Comparison of ENCODE assay signal across 8 cellular contexts in the genomic region with DNA sequence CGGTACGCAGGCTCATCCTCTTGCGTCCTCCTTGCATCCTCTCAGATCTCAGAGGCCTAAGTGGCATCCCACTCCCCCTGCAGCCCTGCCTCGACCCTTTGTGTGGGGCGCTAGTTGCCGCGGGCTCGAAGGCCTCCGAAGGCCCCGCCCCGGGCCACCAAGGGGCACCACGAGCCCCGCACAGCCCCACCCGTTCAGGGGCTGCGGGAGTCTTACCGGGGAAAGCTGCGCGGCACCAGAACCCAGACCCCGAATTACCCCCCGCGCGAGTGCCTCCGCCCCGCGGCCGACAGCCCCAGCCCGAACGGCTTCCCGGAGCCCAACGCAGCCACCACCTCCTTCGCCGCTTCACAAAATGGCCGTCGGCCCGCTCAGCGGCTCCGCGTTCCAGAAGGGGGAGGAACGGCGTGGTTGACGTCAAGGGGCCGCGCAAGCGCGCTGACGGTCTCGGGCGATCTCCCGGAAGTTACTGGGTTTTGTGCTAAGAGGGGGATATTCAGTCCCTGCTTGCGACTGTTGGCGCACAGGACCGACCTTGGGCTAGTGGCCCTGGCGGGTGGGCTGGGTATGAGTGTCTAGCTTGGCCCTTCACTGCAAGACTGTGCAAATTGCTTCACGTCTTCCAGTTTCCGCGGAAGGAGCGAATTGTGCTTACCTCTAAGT. TPM values are rescaled to one million over a fixed set of nuclear protein-coding genes. Genes with fewer than 3 reads are reported as not detected.
DNase-seq lines count a peak whose midpoint lies in the region; ATAC-seq and TF ChIP-seq lines count a peak whose summit lies in the region.

A gene (minus strand): TSS at position 357 of the 663 bp plus-strand sequence. CDS start 31,977 bp downstream, outside the sequence.
A gene with protein sequence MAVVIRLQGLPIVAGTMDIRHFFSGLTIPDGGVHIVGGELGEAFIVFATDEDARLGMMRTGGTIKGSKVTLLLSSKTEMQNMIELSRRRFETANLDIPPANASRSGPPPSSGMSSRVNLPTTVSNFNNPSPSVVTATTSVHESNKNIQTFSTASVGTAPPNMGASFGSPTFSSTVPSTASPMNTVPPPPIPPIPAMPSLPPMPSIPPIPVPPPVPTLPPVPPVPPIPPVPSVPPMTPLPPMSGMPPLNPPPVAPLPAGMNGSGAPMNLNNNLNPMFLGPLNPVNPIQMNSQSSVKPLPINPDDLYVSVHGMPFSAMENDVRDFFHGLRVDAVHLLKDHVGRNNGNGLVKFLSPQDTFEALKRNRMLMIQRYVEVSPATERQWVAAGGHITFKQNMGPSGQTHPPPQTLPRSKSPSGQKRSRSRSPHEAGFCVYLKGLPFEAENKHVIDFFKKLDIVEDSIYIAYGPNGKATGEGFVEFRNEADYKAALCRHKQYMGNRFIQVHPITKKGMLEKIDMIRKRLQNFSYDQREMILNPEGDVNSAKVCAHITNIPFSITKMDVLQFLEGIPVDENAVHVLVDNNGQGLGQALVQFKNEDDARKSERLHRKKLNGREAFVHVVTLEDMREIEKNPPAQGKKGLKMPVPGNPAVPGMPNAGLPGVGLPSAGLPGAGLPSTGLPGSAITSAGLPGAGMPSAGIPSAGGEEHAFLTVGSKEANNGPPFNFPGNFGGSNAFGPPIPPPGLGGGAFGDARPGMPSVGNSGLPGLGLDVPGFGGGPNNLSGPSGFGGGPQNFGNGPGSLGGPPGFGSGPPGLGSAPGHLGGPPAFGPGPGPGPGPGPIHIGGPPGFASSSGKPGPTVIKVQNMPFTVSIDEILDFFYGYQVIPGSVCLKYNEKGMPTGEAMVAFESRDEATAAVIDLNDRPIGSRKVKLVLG (minus strand): TSS at position 357 of the 663 bp plus-strand sequence. CDS start 9,578 bp downstream, outside the sequence.

- H2AFZ ChIP-seq in PC-3 (ENCODE audit: low read length): peak within 1 kb of the TSS; percentile 91

- peaks cover 44% of the 10 kb centered on the region for H4K20me1 ChIP-seq in PC-3 (ENCODE audit: low read length)

- H3K27me3 ChIP-seq in PC-3 (ENCODE audit: low read length): no peaks in the 10 kb centered on the region

- POLR2A ChIA-PET in PC-3 (lab: Charles Lee; ENCODE audit: unreplicated experiment): no interaction called here

- intact Hi-C loops in PC-3 (cut with micrococcal nuclease): loop anchor here (10.0 kb wide), 1 partner anchor 150 kb away; no protein-coding TSS in a partner anchor

- DNase-seq in DMS 273 treated with DMSO at 0.1 percent for 48 hours (lab: John Stamatoyannopoulos, UW) (peak; percentile 66), PC-3 (peak; percentile 93), activated T-cell treated with anti-CD3 and anti-CD28 coated beads for 48 hours (ENCODE audit: low read depth) (peak; percentile 90), epithelial cell of proximal tubule (ENCODE audit: low read depth) (peak; percentile 53), mucosa of gallbladder (ENCODE audit: low spot score) (peak; percentile 93)
- peak; percentile 92 for DNase-seq in Jurkat, Clone E6-1 (ENCODE audit: low read depth, low spot score)
- DNase-seq in stimulated activated CD8-positive, alpha-beta memory T cell treated with anti-CD3 and anti-CD28 coated beads, Interleukin-4, amount 100 ng/mL, for 24 hours (ENCODE audit: low read depth): peak; percentile 88

- H3K9ac ChIP-seq in PC-3 (ENCODE audit: low read length): peak within 1 kb of the TSS; percentile 98

- TF ChIP-seq CTCF in PC-3 (conservative IDR thresholded peaks at IDR 0.05; ENCODE audit: low read depth, low read length) (no peak), epithelial cell of proximal tubule (conservative IDR thresholded peaks at IDR 0.05; ENCODE audit: low read depth, low read length) (no peak)

- peaks cover 54% of the 10 kb centered on the region for H3K79me2 ChIP-seq in PC-3 (ENCODE audit: low read length)

- no peaks in the 10 kb centered on the region for H3F3A ChIP-seq in PC-3 (ENCODE audit: low read length, unreplicated experiment)

- H3K4me1 ChIP-seq in PC-3 (ENCODE audit: insufficient read depth, low read length): peaks cover 33% of the 10 kb centered on the region

- peak within 1 kb of the TSS; percentile 98 for H3K4me3 ChIP-seq in Jurkat, Clone E6-1 (ENCODE audit: low read length)
- H3K4me3 ChIP-seq in PC-3 (ENCODE audit: low read length): peak within 1 kb of the TSS; percentile 79
- peak within 1 kb of the TSS; percentile 93 for H3K4me3 ChIP-seq in epithelial cell of proximal tubule (ENCODE audit: low read depth, low read length)

- ATAC-seq in GM21529 (IDR thresholded peaks at IDR 0.05; ENCODE audit: unreplicated experiment) (peak; percentile 69), PC-3 (peak; percentile 83)

- peak within 1 kb of the TSS; percentile 97 for H3K4me2 ChIP-seq in PC-3 (ENCODE audit: low read length)

- CTCF ChIA-PET in PC-3 (lab: Charles Lee): interaction anchor here (0.6 to 1.2 kb wide), 2 partner anchors 45 to 765 kb away, joined by 3 to 4 read pairs; no protein-coding TSS in a partner anchor

- no peaks in the 10 kb centered on the region for H3K9me3 ChIP-seq in PC-3 (ENCODE audit: low read length)

- BruUV-seq in PC-3 (replicated peaks; lab: Mats Ljungman, UMichigan): no TSS peak

- H3K9me2 ChIP-seq in PC-3 (replicated peaks; ENCODE audit: low read length): no peaks in the 10 kb centered on the region

- peaks cover 7% of the 10 kb centered on the region; the same call in 1 of the 2 replicates for H3K36me3 ChIP-seq in PC-3 (ENCODE audit: low read depth, low read length)

- H3K27ac ChIP-seq in PC-3 (ENCODE audit: low read length): peak within 1 kb of the TSS; percentile 76

RNA-seq across cellular contexts. Expression of the first gene that starts in this region (rescaled TPM):
- 87.7 TPM for polyA plus RNA-seq in Jurkat, Clone E6-1 (2012; ENCODE audit: insufficient read depth, insufficient read length)
- total RNA-seq in PC-3 (2014; rRNA removed): 222 and 274 TPM in 2 replicates
- 22.5 and 177 TPM in 2 replicates for total RNA-seq in epithelial cell of proximal tubule
- 195 TPM for total RNA-seq in mucosa of gallbladder

RNA-seq across cellular contexts. Expression of the second gene that starts in this region (rescaled TPM):
- polyA plus RNA-seq in Jurkat, Clone E6-1 (2012; ENCODE audit: insufficient read depth, insufficient read length): 99.2 TPM
- 43.5 and 53.6 TPM in 2 replicates for total RNA-seq in PC-3 (2014; rRNA removed)
- total RNA-seq in epithelial cell of proximal tubule: 46.3 and 47.3 TPM in 2 replicates
- total RNA-seq in mucosa of gallbladder: 68.5 TPM

Comparison
In these comparisons a context has a peak if more than half of its experiments do, and no peak if none do; other contexts are left out.
1. Peak in every context shown above with its lines: DNase-seq, ATAC-seq, H3K4me3 ChIP-seq and H3K27ac ChIP-seq.